8 cellular contexts compared by ENCODE assay signal in genomic region chr14:102508410-102508773, GRCh38. TPM values are rescaled to one million over a fixed set of nuclear protein-coding genes. Genes with fewer than 3 reads are reported as not detected.
DNase-seq lines count a peak whose midpoint lies in the region; ATAC-seq and TF ChIP-seq lines count a peak whose summit lies in the region.

No MANE protein-coding gene starts in this region.

- no peaks in the 10 kb centered on the region for H3K27me3 Mint-ChIP-seq in T-helper 2 cell treated with Interferon-gamma antibody and Interleukin-4, amounts not matched to agents 5 μg/mL and 100 μg/mL, for 36 hours (ENCODE audit: low read depth)

- TF ChIP-seq CTCF in adrenal gland (IDR thresholded peaks at IDR 0.05) (no peak), transverse colon (IDR thresholded peaks at IDR 0.05) (no peak)

- H3K36me3 ChIP-seq in adrenal gland (replicated peaks in 1 of 2) (no peaks in the 10 kb centered on the region), transverse colon (peaks cover 0 to 3% (median 0%) of the 10 kb centered on the region in 4 donors)

- H3K27ac Mint-ChIP-seq in T-helper 2 cell treated with Interferon-gamma antibody and Interleukin-4, amounts not matched to agents 5 μg/mL and 100 μg/mL, for 36 hours, result no peak overlapping the region

- H3K4me3 ChIP-seq in adrenal gland (peak overlapping the region in 1 of 4 donors; percentile 62), transverse colon (peak overlapping the region in 3 of 4 donors; percentile 45 to 69 (median 61))

- ATAC-seq in left colon (peak; percentile 54), GM19467 (IDR thresholded peaks at IDR 0.05; ENCODE audit: unreplicated experiment) (no peak)

- peaks cover 12 to 27% of the 10 kb centered on the region in 2 donors for H3K4me1 ChIP-seq in adrenal gland (replicated peaks in 1 of 2)
- peaks cover 14 to 43% (median 28%) of the 10 kb centered on the region in 4 donors for H3K4me1 ChIP-seq in transverse colon

- H3K27ac ChIP-seq in adrenal gland (peak overlapping the region; percentile 71 to 91 (median 73)), transverse colon (peak overlapping the region; percentile 83 to 95 (median 92))

- peaks cover 5% of the 10 kb centered on the region for H3K36me3 Mint-ChIP-seq in T-helper 2 cell treated with Interferon-gamma antibody and Interleukin-4, amounts not matched to agents 5 μg/mL and 100 μg/mL, for 36 hours (ENCODE audit: low read depth)

- in situ Hi-C loops in transverse colon (cut with MboI; ENCODE audit: low pct_ligation_motif_present in 1 of 4, low pct_unique_long_range_greater_than_20kb in 1 of 4, low sequenced_read_pairs in 3 of 4), result loop anchor here in 1 of 4 donors (25.0 kb wide), 1 partner anchor 146 kb away; the partner anchor contains the start of genes CINP and TECPR2

- H3K9me3 Mint-ChIP-seq in T-helper 2 cell treated with Interferon-gamma antibody and Interleukin-4, amounts not matched to agents 5 μg/mL and 100 μg/mL, for 36 hours, result no peaks in the 10 kb centered on the region

- peak overlapping the region; percentile 68 for H3K4me3 Mint-ChIP-seq in T-helper 2 cell treated with Interferon-gamma antibody and Interleukin-4, amounts not matched to agents 5 μg/mL and 100 μg/mL, for 36 hours

- intact Hi-C loops in adrenal gland (cut with DNase I), result no loop called here
- intact Hi-C loops in left colon (cut with DNase I, micrococcal nuclease), result no loop called here
- intact Hi-C loops in transverse colon (cut with DNase I; ENCODE audit: low total_unique reads), result no loop called here

- TF ChIP-seq EP300 in transverse colon (IDR thresholded peaks at IDR 0.05; ENCODE audit: low read depth), result no peak

- H3K4me1 Mint-ChIP-seq in T-helper 2 cell treated with Interferon-gamma antibody and Interleukin-4, amounts not matched to agents 5 μg/mL and 100 μg/mL, for 36 hours (ENCODE audit: low read depth), result peaks cover 11% of the 10 kb centered on the region

- TF ChIP-seq POLR2A in adrenal gland (IDR thresholded peaks at IDR 0.05), result no peak
- TF ChIP-seq POLR2A in transverse colon (IDR thresholded peaks at IDR 0.05), result peak; percentile 87

- WGBS in adrenal gland, 4 donors, result 61 to 87% (median 67%) methylated on average over 14 of the region's 14 CpGs
- 51 to 68% methylated on average over 5 to 14 of the region's 14 CpGs for WGBS in transverse colon (ENCODE audit: low coverage in 1 of 2), 2 donors

- H3K27me3 ChIP-seq in adrenal gland (no peaks in the 10 kb centered on the region), transverse colon (no peaks in the 10 kb centered on the region)

- H3K9me3 ChIP-seq in adrenal gland (replicated peaks in 1 of 3) (no peaks in the 10 kb centered on the region), transverse colon (no peaks in the 10 kb centered on the region)

- DNase-seq in T-helper 2 cell treated with Interferon-gamma antibody and Interleukin-4, amounts not matched to agents 5 μg/mL and 100 μg/mL, for 36 hours (ENCODE audit: low spot score), result no peak
- DNase-seq in T-helper 2 cell (no peak), adrenal gland (peak in 3 of 7 donors; percentile 49 to 61 (median 57)), left colon (peak; percentile 85 to 90), transverse colon (peak; percentile 89), Kasumi-1 (lab: John Stamatoyannopoulos, UW) (no peak), UCSD-AML1 (lab: John Stamatoyannopoulos, UW; ENCODE audit: unreplicated experiment) (no peak)

RNA-seq across cellular contexts. Expression of gene ANKRD9, which starts 1.2 kb away (rescaled TPM):
- total RNA-seq in adrenal gland (100 to 1,000 TPM in 1 of 8 donors, 10 to 100 TPM in 7; 21.4 to 105 (median 50.8) TPM), left colon (100 to 1,000 TPM; 105 to 117 TPM), transverse colon (100 to 1,000 TPM; 171 to 504 (median 319) TPM)
- 10 to 100 TPM in 2 of 3 donors, 1 to 10 TPM in 1; 2.6 to 35.2 (median 19.5) TPM for polyA plus RNA-seq in adrenal gland

Comparison
In these comparisons a context has a peak if more than half of its experiments do, and no peak if none do; other contexts are left out.
1. DNase-seq: peak in left colon (2 of 2) and transverse colon (single experiment); none in T-helper 2 cell treated with Interferon-gamma antibody and Interleukin-4, amounts not matched to agents 5 μg/mL and 100 μg/mL, for 36 hours (single experiment), T-helper 2 cell (0 of 5), Kasumi-1 (0 of 2) and UCSD-AML1 (single experiment).